Comparison of ENCODE assay signal across 1 cellular context in the genomic region with DNA sequence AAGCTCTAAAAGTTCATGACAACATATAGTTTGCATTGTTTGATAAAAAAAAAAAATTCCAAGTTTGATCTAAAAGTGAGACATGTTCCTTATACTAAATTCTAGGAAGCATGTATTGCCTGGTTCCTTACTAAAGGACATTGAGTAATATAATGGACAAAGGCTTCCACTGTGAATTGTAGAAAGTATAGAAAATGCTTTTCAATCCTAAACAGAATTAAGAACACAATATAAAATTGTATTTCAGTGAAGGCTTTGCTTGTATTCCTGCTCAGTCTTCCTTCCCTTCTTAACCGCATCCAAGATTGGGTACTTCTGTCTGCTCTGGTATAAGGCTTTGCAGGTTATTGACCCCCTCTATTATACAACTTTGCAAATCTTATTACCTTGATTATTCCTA.
TF ChIP-seq lines count a peak whose summit lies in the region.

No MANE protein-coding gene starts in this region.

TF ChIP-seq in IMR-90, 13 proteins besides CTCF, POLR2A, EP300 and RAD21:
- TF ChIP-seq MXI1 (IDR thresholded peaks at IDR 0.05; ENCODE audit: borderline replicate concordance, low read depth, low read length) (no peak), MAFK (IDR thresholded peaks at IDR 0.05; ENCODE audit: low read depth, low read length) (no peak)
